Comparison of ENCODE assay signal across 1 cellular context in genomic region chr4:144597171-144597570, GRCh38.
TF ChIP-seq lines count a peak whose summit lies in the region.

No MANE protein-coding gene starts in this region.

TF ChIP-seq in K562, 482 proteins besides CTCF, POLR2A, EP300 and RAD21:
- TF ChIP-seq ZNF609 (CRISPR knock-in tag; IDR thresholded peaks at IDR 0.05; ENCODE audit: borderline replicate concordance): no peak
- TF ChIP-seq USF2 (CRISPR knock-in tag; IDR thresholded peaks at IDR 0.05): no peak
- TF ChIP-seq GTF2F1 (IDR thresholded peaks at IDR 0.05; ENCODE audit: low read depth, low read length): no peak
- no peak for TF ChIP-seq CHD4 (IDR thresholded peaks at IDR 0.05; ENCODE audit: insufficient read depth, insufficient replicate concordance, low read depth, low read length, poor library complexity, severe bottlenecking)
- TF ChIP-seq CLOCK (CRISPR knock-in tag; IDR thresholded peaks at IDR 0.05; ENCODE audit: borderline replicate concordance): no peak
- TF ChIP-seq ZNF324 (CRISPR knock-in tag; IDR thresholded peaks at IDR 0.05): no peak
- no peak for TF ChIP-seq SREBF2 (CRISPR knock-in tag; IDR thresholded peaks at IDR 0.05)
- no peak for TF ChIP-seq COPS2 (conservative IDR thresholded peaks at IDR 0.05)
